36 cellular contexts compared by ENCODE assay signal in the genomic region with DNA sequence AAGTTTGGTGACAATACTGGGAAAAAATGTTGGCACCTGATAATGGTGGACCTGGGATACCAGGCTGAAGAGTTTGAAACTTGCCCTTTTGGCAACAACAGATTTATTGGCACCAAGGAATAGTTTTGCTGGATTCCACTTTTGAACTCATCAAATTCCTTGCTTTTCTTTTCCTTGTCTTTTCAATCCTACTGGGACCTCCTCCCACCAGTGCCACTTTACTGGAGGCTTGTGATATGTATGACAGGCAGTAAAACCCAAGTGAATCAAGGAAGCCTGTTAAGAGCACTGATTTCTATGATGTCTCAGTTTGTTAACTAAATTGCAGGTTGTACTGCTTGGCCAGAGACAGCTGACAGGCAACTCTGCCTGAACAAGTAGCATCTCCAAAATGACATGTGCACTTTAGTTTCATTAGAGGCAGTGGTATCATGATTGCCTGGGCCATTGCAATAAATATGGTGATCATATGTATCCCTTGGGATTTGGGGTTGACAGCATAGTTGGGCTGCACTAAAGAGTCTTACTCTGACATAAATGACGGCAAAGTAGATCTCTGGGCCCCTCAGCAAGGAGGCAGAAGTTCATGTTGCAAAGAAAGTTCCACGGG.
"Had no signal": no experiment of that assay in that cellular context is flagged by ENCODE, and none has a peak within 500 bp of the region (broad histone marks: within the 10 kb centered on the region; RNA-seq: fewer than 3 reads in every experiment).

No MANE protein-coding gene starts in this region.

- DNase-seq: activated effector memory CD4-positive, alpha-beta T cell treated with anti-CD3 and anti-CD28 coated beads, Interleukin-2, amount 50 U/mL, for 16 hours; activated effector memory CD4-positive, alpha-beta T cell treated with Interleukin-2 at 50 U/mL for 16 hours; activated gamma-delta T cell; activated gamma-delta T cell treated with Interleukin-2 at 50 U/mL for 16 hours; activated naive CD4-positive, alpha-beta T cell; activated naive CD4-positive, alpha-beta T cell treated with anti-CD3 and anti-CD28 coated beads for 36 hours; activated naive CD4-positive, alpha-beta T cell treated with anti-CD3 and anti-CD28 coated beads, Interleukin-2, amount 10 ng/mL, durations not matched to agents 7 days and 5 days; activated naive CD4-positive, alpha-beta T cell treated with anti-CD3 and anti-CD28 coated beads, Interleukin-2, amount 50 U/mL, for 16 hours; activated naive CD4-positive, alpha-beta T cell treated with Interleukin-2 at 50 U/mL for 16 hours; activated naive CD8-positive, alpha-beta T cell treated with anti-CD3 and anti-CD28 coated beads for 36 hours; activated naive CD8-positive, alpha-beta T cell treated with anti-CD3 and anti-CD28 coated beads, Interleukin-2, amount 10 ng/mL, durations not matched to agents 7 days and 5 days; activated naive CD8-positive, alpha-beta T cell treated with anti-CD3 and anti-CD28 coated beads, Interleukin-2, amount 50 U/mL, for 24 hours; activated T-cell treated with anti-CD3 and anti-CD28 coated beads, Interleukin-2, amount 50 U/mL, for 24 hours; activated T-cell treated with anti-CD3 and anti-CD28 coated beads, Interleukin-2, amount 50 U/mL, for 4 hours; activated T-cell treated with anti-CD3 and anti-CD28 coated beads, Interleukin-2, amount 50 U/mL, for 48 hours; activated T-cell treated with anti-CD3 and anti-CD28 coated beads, Interleukin-2, amount 50 U/mL, for 72 hours; adrenal gland; amniotic stem cell; amygdala; anterior cingulate cortex; aorta; body of pancreas; brain microvascular endothelial cell; central memory CD4-positive, alpha-beta T cell; cerebellar nuclear complex had no signal

- H3K9me3 ChIP-seq: adrenal gland, ascending aorta, body of pancreas, breast epithelium had no signal

- H3K4me1 Mint-ChIP-seq: activated naive CD4-positive, alpha-beta T cell treated with anti-CD3 and anti-CD28 coated beads, Interleukin-2, amount 10 ng/mL, durations not matched to agents 7 days and 5 days; activated naive CD4-positive, alpha-beta T cell treated with anti-CD3 and anti-CD28 coated beads, Interleukin-2, amount 50 U/mL, for 24 hours; activated naive CD8-positive, alpha-beta T cell treated with anti-CD3 and anti-CD28 coated beads for 36 hours; activated naive CD8-positive, alpha-beta T cell treated with anti-CD3 and anti-CD28 coated beads, Interleukin-2, amount 10 ng/mL, durations not matched to agents 7 days and 5 days; activated naive CD8-positive, alpha-beta T cell treated with anti-CD3 and anti-CD28 coated beads, Interleukin-2, amount 50 U/mL, for 24 hours; activated T-helper 17 cell treated with anti-CD3 and anti-CD28 coated beads, Interleukin-2, amount 50 U/mL, for 72 hours; central memory CD8-positive, alpha-beta T cell had no signal

- H3K27ac ChIP-seq: adrenal gland, ascending aorta, body of pancreas, brain microvascular endothelial cell, breast epithelium, cardiac muscle cell had no signal

- H3K36me3 Mint-ChIP-seq: activated naive CD4-positive, alpha-beta T cell treated with anti-CD3 and anti-CD28 coated beads, Interleukin-2, amount 10 ng/mL, durations not matched to agents 7 days and 5 days; activated naive CD4-positive, alpha-beta T cell treated with anti-CD3 and anti-CD28 coated beads, Interleukin-2, amount 50 U/mL, for 24 hours; activated naive CD4-positive, alpha-beta T cell treated with anti-CD3 and anti-CD28 coated beads, Interleukin-2, amount 50 U/mL, for 72 hours; activated naive CD8-positive, alpha-beta T cell; activated naive CD8-positive, alpha-beta T cell treated with anti-CD3 and anti-CD28 coated beads for 36 hours; activated naive CD8-positive, alpha-beta T cell treated with anti-CD3 and anti-CD28 coated beads, Interleukin-2, amount 10 ng/mL, durations not matched to agents 7 days and 5 days; brain had no signal

- ATAC-seq: activated naive CD4-positive, alpha-beta T cell treated with anti-CD3 and anti-CD28 coated beads, Interleukin-2, amount 50 U/mL, for 72 hours; activated naive CD8-positive, alpha-beta T cell treated with anti-CD3 and anti-CD28 coated beads, Interleukin-2, amount 50 U/mL, for 24 hours; activated T-cell treated with anti-CD3 and anti-CD28 coated beads, Interleukin-2, amount 50 U/mL, for 4 hours; activated T-cell treated with anti-CD3 and anti-CD28 coated beads, Interleukin-2, amount 50 U/mL, for 72 hours; activated T-helper 17 cell treated with anti-CD3 and anti-CD28 coated beads, Interleukin-2, amount 50 U/mL, for 72 hours; body of pancreas had no signal

- H3K27me3 Mint-ChIP-seq: activated naive CD4-positive, alpha-beta T cell treated with anti-CD3 and anti-CD28 coated beads, Interleukin-2, amount 10 ng/mL, durations not matched to agents 7 days and 5 days; activated naive CD4-positive, alpha-beta T cell treated with anti-CD3 and anti-CD28 coated beads, Interleukin-2, amount 50 U/mL, for 24 hours; activated naive CD8-positive, alpha-beta T cell; activated naive CD8-positive, alpha-beta T cell treated with anti-CD3 and anti-CD28 coated beads for 36 hours; activated naive CD8-positive, alpha-beta T cell treated with anti-CD3 and anti-CD28 coated beads, Interleukin-2, amount 10 ng/mL, durations not matched to agents 7 days and 5 days; activated naive CD8-positive, alpha-beta T cell treated with anti-CD3 and anti-CD28 coated beads, Interleukin-2, amount 50 U/mL, for 24 hours; activated T-cell treated with anti-CD3 and anti-CD28 coated beads, Interleukin-2, amount 50 U/mL, for 24 hours; activated T-helper 17 cell treated with anti-CD3 and anti-CD28 coated beads, Interleukin-2, amount 50 U/mL, for 72 hours; brain; central memory CD8-positive, alpha-beta T cell had no signal

- H3K27me3 ChIP-seq: adrenal gland, ascending aorta, body of pancreas, brain microvascular endothelial cell, breast epithelium, cardiac muscle cell had no signal

- H3K27ac Mint-ChIP-seq: activated naive CD4-positive, alpha-beta T cell treated with anti-CD3 and anti-CD28 coated beads for 36 hours; activated naive CD4-positive, alpha-beta T cell treated with anti-CD3 and anti-CD28 coated beads, Interleukin-2, amount 10 ng/mL, durations not matched to agents 7 days and 5 days; activated naive CD4-positive, alpha-beta T cell treated with anti-CD3 and anti-CD28 coated beads, Interleukin-2, amount 50 U/mL, for 24 hours; activated naive CD4-positive, alpha-beta T cell treated with anti-CD3 and anti-CD28 coated beads, Interleukin-2, amount 50 U/mL, for 72 hours; activated naive CD8-positive, alpha-beta T cell; activated naive CD8-positive, alpha-beta T cell treated with anti-CD3 and anti-CD28 coated beads for 36 hours; activated naive CD8-positive, alpha-beta T cell treated with anti-CD3 and anti-CD28 coated beads, Interleukin-2, amount 10 ng/mL, durations not matched to agents 7 days and 5 days; activated naive CD8-positive, alpha-beta T cell treated with anti-CD3 and anti-CD28 coated beads, Interleukin-2, amount 50 U/mL, for 24 hours; activated T-cell treated with anti-CD3 and anti-CD28 coated beads, Interleukin-2, amount 50 U/mL, for 24 hours; activated T-cell treated with anti-CD3 and anti-CD28 coated beads, Interleukin-2, amount 50 U/mL, for 72 hours; activated T-helper 1 cell treated with anti-CD3 and anti-CD28 coated beads, Interleukin-12 subunit alpha, Interleukin-12 subunit beta, Interleukin-2, Interleukin-4 antibody, amounts not matched to agents 30 ng/mL and 10 ng/mL and 1 ng/mL, durations not matched to agents 14 hours and 24 hours and 36 hours; activated T-helper 17 cell treated with anti-CD3 and anti-CD28 coated beads, Interleukin-2, amount 50 U/mL, for 72 hours; activated T-helper 2 cell treated with anti-CD3 and anti-CD28 coated beads, Interferon-gamma antibody, Interleukin-2, Interleukin-4, amounts not matched to agents 10 μg/mL and 5 μg/mL and 100 μg/mL, durations not matched to agents 14 hours and 24 hours and 36 hours; brain had no signal

- H3K4me3 ChIP-seq: adrenal gland, ascending aorta, body of pancreas, breast epithelium, cardiac muscle cell had no signal

- H3K9me3 Mint-ChIP-seq: activated naive CD4-positive, alpha-beta T cell treated with anti-CD3 and anti-CD28 coated beads for 36 hours; activated naive CD4-positive, alpha-beta T cell treated with anti-CD3 and anti-CD28 coated beads, Interleukin-2, amount 50 U/mL, for 24 hours; activated naive CD8-positive, alpha-beta T cell treated with anti-CD3 and anti-CD28 coated beads for 36 hours; activated naive CD8-positive, alpha-beta T cell treated with anti-CD3 and anti-CD28 coated beads, Interleukin-2, amount 10 ng/mL, durations not matched to agents 7 days and 5 days; activated naive CD8-positive, alpha-beta T cell treated with anti-CD3 and anti-CD28 coated beads, Interleukin-2, amount 50 U/mL, for 24 hours; activated T-cell treated with anti-CD3 and anti-CD28 coated beads, Interleukin-2, amount 50 U/mL, for 24 hours; activated T-cell treated with anti-CD3 and anti-CD28 coated beads, Interleukin-2, amount 50 U/mL, for 4 hours; activated T-helper 1 cell treated with anti-CD3 and anti-CD28 coated beads, Interleukin-12 subunit alpha, Interleukin-12 subunit beta, Interleukin-2, Interleukin-4 antibody, amounts not matched to agents 30 ng/mL and 10 ng/mL and 1 ng/mL, durations not matched to agents 14 hours and 24 hours and 36 hours; activated T-helper 17 cell treated with anti-CD3 and anti-CD28 coated beads, Interleukin-2, amount 50 U/mL, for 72 hours; activated T-helper 2 cell treated with anti-CD3 and anti-CD28 coated beads, Interferon-gamma antibody, Interleukin-2, Interleukin-4, amounts not matched to agents 10 μg/mL and 5 μg/mL and 100 μg/mL, durations not matched to agents 14 hours and 24 hours and 36 hours; brain had no signal

- H3K36me3 ChIP-seq: adrenal gland, ascending aorta, brain microvascular endothelial cell, breast epithelium, cardiac muscle cell had no signal

- H3K4me1 ChIP-seq: adrenal gland, ascending aorta, body of pancreas, breast epithelium had no signal

- H3K4me3 Mint-ChIP-seq: activated naive CD4-positive, alpha-beta T cell treated with anti-CD3 and anti-CD28 coated beads for 36 hours; activated naive CD4-positive, alpha-beta T cell treated with anti-CD3 and anti-CD28 coated beads, Interleukin-2, amount 10 ng/mL, durations not matched to agents 7 days and 5 days; activated naive CD4-positive, alpha-beta T cell treated with anti-CD3 and anti-CD28 coated beads, Interleukin-2, amount 50 U/mL, for 24 hours; activated naive CD8-positive, alpha-beta T cell; activated naive CD8-positive, alpha-beta T cell treated with anti-CD3 and anti-CD28 coated beads for 36 hours; activated naive CD8-positive, alpha-beta T cell treated with anti-CD3 and anti-CD28 coated beads, Interleukin-2, amount 10 ng/mL, durations not matched to agents 7 days and 5 days; activated naive CD8-positive, alpha-beta T cell treated with anti-CD3 and anti-CD28 coated beads, Interleukin-2, amount 50 U/mL, for 24 hours; activated T-cell treated with anti-CD3 and anti-CD28 coated beads, Interleukin-2, amount 50 U/mL, for 24 hours; activated T-cell treated with anti-CD3 and anti-CD28 coated beads, Interleukin-2, amount 50 U/mL, for 4 hours; activated T-cell treated with anti-CD3 and anti-CD28 coated beads, Interleukin-2, amount 50 U/mL, for 72 hours; activated T-helper 1 cell treated with anti-CD3 and anti-CD28 coated beads, Interleukin-12 subunit alpha, Interleukin-12 subunit beta, Interleukin-2, Interleukin-4 antibody, amounts not matched to agents 30 ng/mL and 10 ng/mL and 1 ng/mL, durations not matched to agents 14 hours and 24 hours and 36 hours; activated T-helper 17 cell treated with anti-CD3 and anti-CD28 coated beads, Interleukin-2, amount 50 U/mL, for 72 hours; brain; central memory CD8-positive, alpha-beta T cell had no signal
